ENCODE assay signal across 8 cellular contexts in the genomic region with DNA sequence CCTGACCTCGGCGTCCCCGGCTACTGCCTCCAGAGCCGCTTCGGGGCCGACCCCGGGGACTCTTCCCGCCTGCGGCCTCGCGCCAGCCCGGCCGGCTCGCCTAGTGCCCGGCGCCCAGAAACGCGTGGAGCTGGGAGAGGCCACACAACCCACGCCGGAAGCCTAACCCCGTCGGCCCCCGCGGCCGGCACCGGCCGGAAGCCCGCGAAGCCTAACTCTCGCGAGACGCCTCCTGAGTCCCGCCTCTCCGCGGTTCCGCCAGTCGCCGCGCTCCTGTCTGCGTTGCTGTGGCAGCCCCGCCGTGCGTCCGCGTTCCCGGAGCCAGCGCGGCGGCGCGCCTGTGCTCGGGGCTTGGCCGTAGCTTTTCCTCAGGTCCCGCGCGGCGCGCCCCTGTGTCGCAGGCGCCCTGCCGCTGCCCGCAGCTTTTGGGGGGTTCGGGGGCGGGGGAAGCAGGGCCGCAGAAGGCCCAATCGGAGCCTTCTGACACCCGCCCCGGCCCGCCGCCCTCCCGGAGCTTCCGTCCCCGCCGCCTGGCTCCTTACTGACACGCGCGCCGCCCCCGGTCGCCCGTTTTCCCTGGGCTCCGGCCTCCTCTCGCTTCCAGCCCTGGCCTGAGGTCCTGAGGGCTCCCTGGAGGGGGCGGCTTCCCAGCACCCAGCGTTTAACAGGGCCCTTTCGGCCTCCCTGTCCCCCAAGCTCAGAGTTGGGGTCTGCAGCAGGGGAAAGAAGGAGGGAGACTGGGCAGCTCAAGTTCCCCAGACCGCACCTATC. TPM values are rescaled to one million over a fixed set of nuclear protein-coding genes. Genes with fewer than 3 reads are reported as not detected.
A peak's percentile ranks its signal among the peaks of the same experiment; 100 is the strongest.
DNase-seq lines count a peak whose midpoint lies in the region; ATAC-seq and TF ChIP-seq lines count a peak whose summit lies in the region.

No MANE protein-coding gene starts in this region.

- H3K36me3 Mint-ChIP-seq in GM23338 (ENCODE audit: low read depth) = no peaks in the 10 kb centered on the region; the same call in 2 of the 3 replicates
- H3K36me3 Mint-ChIP-seq in activated T-helper 17 cell treated with anti-CD3 and anti-CD28 coated beads, Interleukin-2, amount 50 U/mL, for 72 hours (ENCODE audit: low read depth) = no peaks in the 10 kb centered on the region
- no peaks in the 10 kb centered on the region for H3K36me3 Mint-ChIP-seq in naive thymus-derived CD8-positive, alpha-beta T cell
- H3K36me3 Mint-ChIP-seq in stimulated activated naive B cell treated with anti-CD40 and anti-IgM and Interleukin-4, amounts not matched to agents 10 μg/mL and 1 μg/mL and 100 μg/mL, for 72 hours = peaks cover 1 to 7% of the 10 kb centered on the region in 2 donors

- POLR2A ChIA-PET in naive thymus-derived CD8-positive, alpha-beta T cell (lab: Charles Lee) = interaction anchor here (0.5 to 2.6 kb wide), 48 partner anchors 9 to 1229 kb away, joined by 3 to 16 read pairs (median 3); a partner anchor contains a TSS

- peaks cover 4% of the 10 kb centered on the region; the same call in 1 of the 2 replicates for H3K4me1 ChIP-seq in GM23338 (ENCODE audit: insufficient read depth)

- H2AFZ ChIP-seq in GM23338 = peak overlapping the region; percentile 94

- H3K4me1 Mint-ChIP-seq in GM23338 = peaks cover 10% of the 10 kb centered on the region
- peaks cover 5% of the 10 kb centered on the region for H3K4me1 Mint-ChIP-seq in activated T-helper 17 cell treated with anti-CD3 and anti-CD28 coated beads, Interleukin-2, amount 50 U/mL, for 72 hours
- H3K4me1 Mint-ChIP-seq in naive thymus-derived CD8-positive, alpha-beta T cell = peaks cover 7 to 24% (median 18%) of the 10 kb centered on the region in 4 donors
- H3K4me1 Mint-ChIP-seq in stimulated activated naive B cell treated with anti-CD40 and anti-IgM and Interleukin-4, amounts not matched to agents 10 μg/mL and 1 μg/mL and 100 μg/mL, for 72 hours = peaks cover 30 to 40% of the 10 kb centered on the region in 2 donors

- H3K27me3 ChIP-seq in GM23338 (ENCODE audit: insufficient read depth) = 0 out of 2 replicates have a peak, but pooled peaks cover under 1% of the 10 kb centered on the region

- H3K27ac ChIP-seq in GM23338 (ENCODE audit: low read depth) = peak overlapping the region; percentile 93

- H3K4me3 Mint-ChIP-seq in GM23338 = peak overlapping the region; percentile 95
- peak overlapping the region; percentile 92 for H3K4me3 Mint-ChIP-seq in activated T-helper 17 cell treated with anti-CD3 and anti-CD28 coated beads, Interleukin-2, amount 50 U/mL, for 72 hours
- H3K4me3 Mint-ChIP-seq in naive thymus-derived CD8-positive, alpha-beta T cell = peak overlapping the region; percentile 86 to 95 (median 91)
- peak overlapping the region; percentile 94 to 98 for H3K4me3 Mint-ChIP-seq in stimulated activated naive B cell treated with anti-CD40 and anti-IgM and Interleukin-4, amounts not matched to agents 10 μg/mL and 1 μg/mL and 100 μg/mL, for 72 hours

- TF ChIP-seq CTCF in GM23338 (conservative IDR thresholded peaks at IDR 0.05; ENCODE audit: low read depth in 2 of 2) (no peak), fibroblast of mammary gland (conservative IDR thresholded peaks at IDR 0.05; ENCODE audit: control insufficient read depth, insufficient read depth, low read depth, low read length) (no peak)

- peaks cover 31% of the 10 kb centered on the region for H3K27me3 Mint-ChIP-seq in GM23338 (ENCODE audit: insufficient read depth, low read depth, poor library complexity)
- peaks cover 10% of the 10 kb centered on the region for H3K27me3 Mint-ChIP-seq in activated T-helper 17 cell treated with anti-CD3 and anti-CD28 coated beads, Interleukin-2, amount 50 U/mL, for 72 hours
- peaks cover 8 to 28% (median 13%) of the 10 kb centered on the region in 5 donors for H3K27me3 Mint-ChIP-seq in naive thymus-derived CD8-positive, alpha-beta T cell
- H3K27me3 Mint-ChIP-seq in stimulated activated naive B cell treated with anti-CD40 and anti-IgM and Interleukin-4, amounts not matched to agents 10 μg/mL and 1 μg/mL and 100 μg/mL, for 72 hours = peaks cover 28 to 33% of the 10 kb centered on the region in 2 donors

- H4K20me1 ChIP-seq in GM23338 (replicated peaks; ENCODE audit: insufficient read depth) = no peaks in the 10 kb centered on the region

- H3K9me3 Mint-ChIP-seq in GM23338 = peaks cover 3% of the 10 kb centered on the region
- H3K9me3 Mint-ChIP-seq in activated T-helper 17 cell treated with anti-CD3 and anti-CD28 coated beads, Interleukin-2, amount 50 U/mL, for 72 hours = no peaks in the 10 kb centered on the region
- H3K9me3 Mint-ChIP-seq in naive thymus-derived CD8-positive, alpha-beta T cell = no peaks in the 10 kb centered on the region
- H3K9me3 Mint-ChIP-seq in stimulated activated naive B cell treated with anti-CD40 and anti-IgM and Interleukin-4, amounts not matched to agents 10 μg/mL and 1 μg/mL and 100 μg/mL, for 72 hours = no peaks in the 10 kb centered on the region

- ATAC-seq in GM23338 = peak; percentile 85
- peak; percentile 95 for ATAC-seq in activated T-helper 17 cell treated with anti-CD3 and anti-CD28 coated beads, Interleukin-2, amount 50 U/mL, for 72 hours (replicated peaks)
- ATAC-seq in naive thymus-derived CD8-positive, alpha-beta T cell = peak; percentile 91 to 93
- ATAC-seq in stimulated activated naive B cell treated with anti-CD40 and anti-IgM and Interleukin-4, amounts not matched to agents 10 μg/mL and 1 μg/mL and 100 μg/mL, for 72 hours (replicated peaks) = peak; percentile 92 to 93

- no peaks in the 10 kb centered on the region for H3K79me2 ChIP-seq in GM23338 (replicated peaks; ENCODE audit: insufficient read depth)

- H3K36me3 ChIP-seq in GM23338 (ENCODE audit: insufficient read depth) = no peaks in the 10 kb centered on the region

- H3K4me2 ChIP-seq in GM23338 = peak overlapping the region; percentile 92

- H3K9me2 ChIP-seq in GM23338 (ENCODE audit: insufficient read depth) = no peaks in the 10 kb centered on the region

- 0 out of 2 replicates have a peak, but pooled peaks cover 4% of the 10 kb centered on the region for H3F3A ChIP-seq in GM23338 (replicated peaks; ENCODE audit: low read depth)

- peak overlapping the region; percentile 87 for H3K4me3 ChIP-seq in GM23338
- H3K4me3 ChIP-seq in fibroblast of mammary gland (ENCODE audit: control insufficient read depth, low read depth, low read length) = peak overlapping the region; percentile 66

- H3K27ac Mint-ChIP-seq in GM23338 = peak overlapping the region; percentile 95
- peak overlapping the region; percentile 98 for H3K27ac Mint-ChIP-seq in activated T-helper 17 cell treated with anti-CD3 and anti-CD28 coated beads, Interleukin-2, amount 50 U/mL, for 72 hours
- peak overlapping the region; percentile 92 to 98 (median 98) for H3K27ac Mint-ChIP-seq in naive thymus-derived CD8-positive, alpha-beta T cell
- H3K27ac Mint-ChIP-seq in stimulated activated naive B cell treated with anti-CD40 and anti-IgM and Interleukin-4, amounts not matched to agents 10 μg/mL and 1 μg/mL and 100 μg/mL, for 72 hours = peak overlapping the region; percentile 100

- peak; percentile 97 for DNase-seq in Daoy (ENCODE audit: low read depth)
- DNase-seq in GM23338 (ENCODE audit: low spot score) = peak; percentile 98
- DNase-seq in Kasumi-1 (lab: John Stamatoyannopoulos, UW) = peak; percentile 98
- DNase-seq in RKO (ENCODE audit: low spot score) = peak; percentile 97
- DNase-seq in fibroblast of mammary gland (ENCODE audit: low read depth) = peak; percentile 95
- peak; percentile 94 to 97 (median 96) for DNase-seq in naive thymus-derived CD8-positive, alpha-beta T cell
- peak; percentile 98 for DNase-seq in stimulated activated naive B cell treated with anti-CD40 and anti-IgM and Interleukin-4, amounts not matched to agents 10 μg/mL and 1 μg/mL and 100 μg/mL, for 72 hours

RNA-seq across cellular contexts. Expression of a gene that starts 21.7 kb away (rescaled TPM):
- total RNA-seq in Daoy (2014; rRNA removed; shearing (Covaris generic)) = 0.11 TPM in 1 of 2 replicates, not detected in the other
- 20.1 and 20.5 TPM in 2 replicates for total RNA-seq in GM23338 (2014; rRNA removed; shearing (Covaris generic))
- polyA plus RNA-seq in GM23338 (2016; fragmentation: Nextera tagmentation; extraction: Ambion mirVana) = 3.4 and 4.1 TPM in 2 replicates
- total RNA-seq in activated T-helper 17 cell treated with anti-CD3 and anti-CD28 coated beads, Interleukin-2, amount 50 U/mL, for 72 hours = 10 to 100 TPM in 1 of 2 donors, 1 to 10 TPM in 1; 1.5 to 10.2 TPM
- total RNA-seq in naive thymus-derived CD8-positive, alpha-beta T cell = not detected
- polyA plus RNA-seq in naive thymus-derived CD8-positive, alpha-beta T cell = not detected

RNA-seq across cellular contexts. Expression of a gene that starts 39.8 kb away (rescaled TPM):
- 22.4 and 24.6 TPM in 2 replicates for total RNA-seq in Daoy (2014; rRNA removed; shearing (Covaris generic))
- 10.2 and 11.5 TPM in 2 replicates for total RNA-seq in GM23338 (2014; rRNA removed; shearing (Covaris generic))
- polyA plus RNA-seq in GM23338 (2016; fragmentation: Nextera tagmentation; extraction: Ambion mirVana) = 16.0 and 16.1 TPM in 2 replicates
- total RNA-seq in activated T-helper 17 cell treated with anti-CD3 and anti-CD28 coated beads, Interleukin-2, amount 50 U/mL, for 72 hours = 10 to 100 TPM in 1 of 2 donors, 1 to 10 TPM in 1; 9.7 to 20.1 TPM
- total RNA-seq in naive thymus-derived CD8-positive, alpha-beta T cell = 10 to 100 TPM; 20.6 TPM
- 10 to 100 TPM in 1 of 3 donors, 1 to 10 TPM in 2; 7.5 to 10.3 (median 9.5) TPM for polyA plus RNA-seq in naive thymus-derived CD8-positive, alpha-beta T cell

Comparison
In these comparisons a context has a peak if more than half of its experiments do, and no peak if none do; other contexts are left out.
1. Peak in every context shown above with its lines: DNase-seq, ATAC-seq, H3K4me3 ChIP-seq and H3K27ac ChIP-seq.